In genomic region chr18:68417166-68417776, GRCh38 we compare ENCODE assay signal across 17 cellular contexts.
DNase-seq lines count a peak whose midpoint lies in the region; ATAC-seq, FAIRE-seq and TF ChIP-seq lines count a peak whose summit lies in the region.
"Had no signal": no experiment of that assay in that cellular context is flagged by ENCODE, and none has a peak within 500 bp of the region (broad histone marks: within the 10 kb centered on the region; RNA-seq: fewer than 3 reads in every experiment).

No MANE protein-coding gene starts in this region.

- no peak overlapping the region for H3K9ac ChIP-seq in GM23248

- in situ Hi-C loops in GM23248 (cut with MboI) = no loop called here

- no peak for TF ChIP-seq EP300 in A549 (IDR thresholded peaks at IDR 0.05)

- 4% methylated on average over 2 of the region's 2 CpGs for WGBS in A549 (ENCODE audit: missing lambda C conversion rate)
- 18 to 23% methylated on average over 2 of the region's 2 CpGs for WGBS in GM23248 (ENCODE audit: low coverage in 1 of 2, low lambda C conversion rate in 2 of 2, missing lambda C conversion rate in 2 of 2), 2 experiments
- 8 to 23% (median 10%) methylated on average over 2 of the region's 2 CpGs for WGBS in psoas muscle, 3 donors

- TF ChIP-seq CTCF in A549 (IDR thresholded peaks at IDR 0.05) = no peak
- no peak for TF ChIP-seq CTCF in RWPE2 (IDR thresholded peaks at IDR 0.05; ENCODE audit: poor library complexity, severe bottlenecking)
- no peak for TF ChIP-seq CTCF in fibroblast of villous mesenchyme (IDR thresholded peaks at IDR 0.05; ENCODE audit: insufficient read depth, low read depth, low read length)
- TF ChIP-seq CTCF in psoas muscle (IDR thresholded peaks at IDR 0.05) = no peak

- CTCF ChIA-PET in A549 (lab: Yijun Ruan, JAX) = no interaction called here

- no peaks in the 10 kb centered on the region for H3K27me3 ChIP-seq in GM23248 (replicated peaks; ENCODE audit: insufficient read depth)
- no peaks in the 10 kb centered on the region for H3K27me3 ChIP-seq in RWPE2 (ENCODE audit: insufficient read depth, poor library complexity, severe bottlenecking)
- H3K27me3 ChIP-seq in psoas muscle (ENCODE audit: insufficient read depth in 3 of 3, low read length in 2 of 3) = no peaks in the 10 kb centered on the region
- H3K27me3 ChIP-seq: left lung had no signal

- H3K9me2 ChIP-seq in GM23248 (ENCODE audit: insufficient read depth) = no peaks in the 10 kb centered on the region

- 0 out of 2 replicates have a peak overlapping the region, but pooled peaks have one; percentile 27 for H2AFZ ChIP-seq in GM23248

- intact Hi-C loops in psoas muscle (cut with DNase I) = no loop called here

- H3K4me2 ChIP-seq in A549 (no peak overlapping the region), GM23248 (ENCODE audit: unreplicated experiment) (peak overlapping the region; percentile 3)

- no peaks in the 10 kb centered on the region for H3K4me1 ChIP-seq in A549
- peaks cover 27% of the 10 kb centered on the region for H3K4me1 ChIP-seq in GM23248 (ENCODE audit: insufficient read depth)
- H3K4me1 ChIP-seq in RWPE2 (ENCODE audit: insufficient read depth, poor library complexity, severe bottlenecking) = peaks cover 5% of the 10 kb centered on the region
- H3K4me1 ChIP-seq in psoas muscle = no peaks in the 10 kb centered on the region
- H3K4me1 ChIP-seq: Caco-2, left lung, prostate gland had no signal

- TF ChIP-seq POLR2A in A549 (IDR thresholded peaks at IDR 0.05; ENCODE audit: low read length) = no peak

- H3K79me2 ChIP-seq in GM23248 (ENCODE audit: insufficient read depth) = no peaks in the 10 kb centered on the region

- DNase-seq in A549 (ENCODE audit: low read depth in 1 of 2, low spot score in 1 of 2) = no peak
- peak; percentile 51 for DNase-seq in GM23248
- no peak for DNase-seq in RWPE2 (ENCODE audit: low spot score)
- DNase-seq in fibroblast of villous mesenchyme (ENCODE audit: low read depth) = peak; percentile 28
- DNase-seq in pons (ENCODE audit: low spot score) = no peak
- DNase-seq in NCI-H2196 (lab: John Stamatoyannopoulos, UW; ENCODE audit: unreplicated experiment) = no peak
- no peak for DNase-seq in activated CD4-positive, alpha-beta T cell treated with anti-CD3 and anti-CD28 coated beads for 48 hours
- DNase-seq in psoas muscle = no peak
- DNase-seq: activated gamma-delta T cell treated with Interleukin-2 at 50 U/mL for 16 hours; Caco-2; KBM-7; left lung; NCI-H1694 treated with DMSO at 0.1 percent for 48 hours; stimulated activated naive CD8-positive, alpha-beta T cell treated with anti-CD3 and anti-CD28 coated beads, Interleukin-15, amount 100 ng/mL, for 72 hours; T-helper 17 cell had no signal

- TF ChIP-seq RAD21 in A549 (conservative IDR thresholded peaks at IDR 0.05 in 1 of 2, IDR thresholded peaks at IDR 0.05 in 1 of 2) = no peak

- H3K4me3 ChIP-seq in A549 (no peak overlapping the region), GM23248 (no peak overlapping the region), RWPE2 (ENCODE audit: severe bottlenecking) (no peak overlapping the region), fibroblast of villous mesenchyme (ENCODE audit: low read depth, low read length) (no peak overlapping the region), psoas muscle (no peak overlapping the region)
- H3K4me3 ChIP-seq: left lung, prostate gland had no signal

- FAIRE-seq in A549 (lab: Jason Lieb, UNC) = no peak

- no peaks in the 10 kb centered on the region for H4K20me1 ChIP-seq in GM23248 (ENCODE audit: insufficient read depth)

- no peak for ATAC-seq in A549
- ATAC-seq in RWPE2 (ENCODE audit: low read depth) = 0 out of 3 replicates have a peak, but pooled peaks have one; percentile 25
- ATAC-seq in psoas muscle = no peak
- ATAC-seq: left lung; stimulated activated naive CD8-positive, alpha-beta T cell treated with anti-CD3 and anti-CD28 coated beads, Interleukin-15, amount 100 ng/mL, for 72 hours; T-helper 17 cell; WTC11 had no signal

- H3K27ac ChIP-seq in A549 = no peak overlapping the region
- peak overlapping the region; percentile 30; the same call in 1 of the 2 replicates for H3K27ac ChIP-seq in GM23248
- no peak overlapping the region for H3K27ac ChIP-seq in RWPE2 (ENCODE audit: poor library complexity, severe bottlenecking)
- no peak overlapping the region for H3K27ac ChIP-seq in psoas muscle
- H3K27ac ChIP-seq: left lung, prostate gland had no signal

- H3F3A ChIP-seq in GM23248 (ENCODE audit: insufficient read depth) = peaks cover 23% of the 10 kb centered on the region; the same call in 1 of the 2 replicates

- H3K36me3 ChIP-seq in GM23248 (ENCODE audit: low read depth) = no peaks in the 10 kb centered on the region
- no peaks in the 10 kb centered on the region for H3K36me3 ChIP-seq in RWPE2 (ENCODE audit: low read depth)
- no peaks in the 10 kb centered on the region for H3K36me3 ChIP-seq in psoas muscle (ENCODE audit: insufficient read depth in 1 of 2, low read depth in 1 of 2)
- H3K36me3 ChIP-seq: left lung, prostate gland had no signal

- POLR2A ChIA-PET in A549 (lab: Yijun Ruan, JAX) = no interaction called here

- no peaks in the 10 kb centered on the region for H3K9me3 ChIP-seq in A549
- H3K9me3 ChIP-seq in GM23248 (ENCODE audit: low read depth) = no peaks in the 10 kb centered on the region
- no peaks in the 10 kb centered on the region for H3K9me3 ChIP-seq in RWPE2 (ENCODE audit: severe bottlenecking)
- H3K9me3 ChIP-seq in psoas muscle = no peaks in the 10 kb centered on the region
- H3K9me3 ChIP-seq: Caco-2, prostate gland had no signal

TF ChIP-seq in A549, 52 proteins besides CTCF, POLR2A, EP300 and RAD21:
- TF ChIP-seq JUNB (IDR thresholded peaks at IDR 0.05) (no peak), ATOH8 (CRISPR knock-in tag; IDR thresholded peaks at IDR 0.05; ENCODE audit: low read depth) (no peak), ESRRA (IDR thresholded peaks at IDR 0.05; ENCODE audit: borderline replicate concordance, low read length) (no peak), FOSL2 (IDR thresholded peaks at IDR 0.05) (no peak), FOSL2 (CRISPR knock-in tag; IDR thresholded peaks at IDR 0.05) (peak; percentile 40; the same call in 1 of the 2 replicates), PHF8 (IDR thresholded peaks at IDR 0.05; ENCODE audit: borderline replicate concordance, low read depth) (no peak), CHD2 (IDR thresholded peaks at IDR 0.05; ENCODE audit: low read length, partially characterized antibody) (no peak), CHD4 (IDR thresholded peaks at IDR 0.05; ENCODE audit: borderline replicate concordance) (no peak), KDM1A (IDR thresholded peaks at IDR 0.05; ENCODE audit: low read depth) (no peak), HOXA7 (CRISPR knock-in tag; IDR thresholded peaks at IDR 0.05) (no peak), ZFP36 (IDR thresholded peaks at IDR 0.05; ENCODE audit: borderline replicate concordance, partially characterized antibody) (no peak), MAFK (IDR thresholded peaks at IDR 0.05; ENCODE audit: partially characterized antibody) (peak; percentile 10)

Comparison
In these comparisons a context has a peak if more than half of its experiments do, and no peak if none do; other contexts are left out.
1. DNase-seq: peak in GM23248 (single experiment) and fibroblast of villous mesenchyme (single experiment); none in A549 (0 of 2), RWPE2 (single experiment), pons (single experiment), NCI-H2196 (single experiment), activated CD4-positive, alpha-beta T cell treated with anti-CD3 and anti-CD28 coated beads for 48 hours (single experiment) and psoas muscle (0 of 2).